In the genomic region with DNA sequence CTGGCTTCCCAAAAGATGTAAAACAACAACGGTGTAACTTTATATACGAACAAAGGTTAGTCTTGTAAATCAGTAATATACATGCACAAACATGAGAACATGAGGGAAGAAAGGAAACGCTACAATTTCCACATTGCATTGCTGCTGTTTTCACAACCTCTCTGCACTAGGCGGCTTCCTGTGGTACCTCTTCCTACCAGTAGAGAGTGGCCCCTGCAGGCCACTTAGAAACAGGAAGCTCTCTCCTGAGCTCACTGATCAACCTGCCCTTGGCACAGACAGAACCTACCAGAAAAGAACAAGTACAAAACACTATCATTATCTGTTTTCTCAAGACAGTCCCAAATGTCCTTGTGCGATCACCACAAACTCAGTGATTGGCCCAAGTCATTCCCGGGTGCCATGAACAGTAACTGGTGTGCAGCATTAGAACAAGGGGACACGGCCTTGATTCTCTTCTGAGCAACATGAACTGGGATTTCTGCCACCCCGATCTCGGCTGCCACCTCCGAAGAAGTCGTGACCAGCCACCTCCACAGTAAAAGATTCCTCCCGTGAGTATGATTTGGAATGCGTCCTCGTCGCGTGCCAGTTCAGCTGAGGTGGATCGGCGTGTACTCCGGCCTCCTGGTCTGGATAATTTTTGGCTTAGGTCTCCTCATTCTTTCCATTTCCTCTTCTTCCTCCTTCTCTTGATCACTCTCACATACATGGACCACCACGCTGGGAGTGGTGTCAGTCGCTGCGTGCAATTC, we compare ENCODE assay signal across 10 cellular contexts. TPM values are rescaled to one million over a fixed set of nuclear protein-coding genes. Genes with fewer than 3 reads are reported as not detected.
DNase-seq lines count a peak whose midpoint lies in the region; ATAC-seq and TF ChIP-seq lines count a peak whose summit lies in the region.
"Had no signal": no experiment of that assay in that cellular context is flagged by ENCODE, and none has a peak within 500 bp of the region (broad histone marks: within the 10 kb centered on the region; RNA-seq: fewer than 3 reads in every experiment).

No MANE protein-coding gene starts in this region.

- intact Hi-C loops in aorta (cut with DNase I) = no loop called here

- peak; percentile 48 for ATAC-seq in stimulated activated memory B cell treated with anti-CD40 and anti-IgM and Interleukin-4, amounts not matched to agents 10 μg/mL and 1 μg/mL and 100 μg/mL, for 72 hours
- no peak for ATAC-seq in aorta (ENCODE audit: low FRiP score)

- no peaks in the 10 kb centered on the region for H3K9me3 ChIP-seq in aorta (ENCODE audit: control insufficient read depth, low read length)

- WGBS in aorta, 2 donors = 63 to 66% methylated on average over 22 of the region's 22 CpGs

- H3K27me3 Mint-ChIP-seq in stimulated activated memory B cell treated with anti-CD40 and anti-IgM and Interleukin-4, amounts not matched to agents 10 μg/mL and 1 μg/mL and 100 μg/mL, for 72 hours = no peaks in the 10 kb centered on the region
- H3K27me3 Mint-ChIP-seq: IgD-negative memory B cell had no signal

- peaks cover 42% of the 10 kb centered on the region for H3K36me3 Mint-ChIP-seq in stimulated activated memory B cell treated with anti-CD40 and anti-IgM and Interleukin-4, amounts not matched to agents 10 μg/mL and 1 μg/mL and 100 μg/mL, for 72 hours

- H3K27me3 ChIP-seq in aorta (ENCODE audit: control insufficient read depth in 1 of 2, insufficient read depth in 2 of 2, low read length in 1 of 2) = no peaks in the 10 kb centered on the region

- peak; percentile 48 for DNase-seq in activated CD4-positive, alpha-beta T cell treated with anti-CD3 and anti-CD28 coated beads for 48 hours
- no peak for DNase-seq in activated CD4-positive, alpha-beta T cell treated with anti-CD3 and anti-CD28 coated beads for 1 hour
- peak; percentile 35 for DNase-seq in OCI-M1 (lab: John Stamatoyannopoulos, UW)
- peak; percentile 36 for DNase-seq in epithelial cell of esophagus (ENCODE audit: low read depth)
- no peak for DNase-seq in aorta
- DNase-seq in NCI-H345 (lab: John Stamatoyannopoulos, UW) = no peak
- no peak for DNase-seq in substantia nigra (lab: John Stamatoyannopoulos, UW)

- H3K36me3 ChIP-seq in aorta (ENCODE audit: control insufficient read depth in 1 of 2, insufficient read depth in 2 of 2, low read length in 1 of 2) = no peaks in the 10 kb centered on the region

- no peak overlapping the region for H3K4me3 ChIP-seq in epithelial cell of esophagus (ENCODE audit: low read length)
- H3K4me3 ChIP-seq in aorta (ENCODE audit: low read length in 2 of 2) = no peak overlapping the region

- peak; percentile 45 for TF ChIP-seq CTCF in epithelial cell of esophagus (IDR thresholded peaks at IDR 0.05; ENCODE audit: insufficient read depth, low read depth, low read length, missing control alignments)

- H3K4me1 ChIP-seq in aorta (ENCODE audit: control insufficient read depth in 1 of 2, insufficient read depth in 2 of 2, low read length in 2 of 2) = no peaks in the 10 kb centered on the region

- H3K9me3 Mint-ChIP-seq in stimulated activated memory B cell treated with anti-CD40 and anti-IgM and Interleukin-4, amounts not matched to agents 10 μg/mL and 1 μg/mL and 100 μg/mL, for 72 hours = no peaks in the 10 kb centered on the region
- H3K9me3 Mint-ChIP-seq: IgD-negative memory B cell, nephron had no signal

- H3K27ac Mint-ChIP-seq in stimulated activated memory B cell treated with anti-CD40 and anti-IgM and Interleukin-4, amounts not matched to agents 10 μg/mL and 1 μg/mL and 100 μg/mL, for 72 hours = no peak overlapping the region
- H3K27ac Mint-ChIP-seq: IgD-negative memory B cell, nephron had no signal

- peaks cover 16% of the 10 kb centered on the region for H3K4me1 Mint-ChIP-seq in stimulated activated memory B cell treated with anti-CD40 and anti-IgM and Interleukin-4, amounts not matched to agents 10 μg/mL and 1 μg/mL and 100 μg/mL, for 72 hours
- H3K4me1 Mint-ChIP-seq: nephron had no signal

- no peak overlapping the region for H3K27ac ChIP-seq in aorta (ENCODE audit: low read depth in 1 of 2, low read length in 2 of 2)
- H3K27ac ChIP-seq in substantia nigra (ENCODE audit: low read depth, low read length, poor library complexity, severe bottlenecking) = no peak overlapping the region

- H3K4me3 Mint-ChIP-seq in stimulated activated memory B cell treated with anti-CD40 and anti-IgM and Interleukin-4, amounts not matched to agents 10 μg/mL and 1 μg/mL and 100 μg/mL, for 72 hours = no peak overlapping the region
- H3K4me3 Mint-ChIP-seq: IgD-negative memory B cell, nephron had no signal

RNA-seq across cellular contexts. Expression of a gene that starts 5.7 kb away (rescaled TPM):
- 1 to 10 TPM; 2.3 to 7.2 TPM for total RNA-seq in aorta
- polyA plus RNA-seq in aorta = 1 to 10 TPM in 1 of 2 donors, under 1 TPM in 1; 0.28 to 2.6 TPM
- polyA plus RNA-seq: IgD-negative memory B cell had no signal

Comparison
In these comparisons a context has a peak if more than half of its experiments do, and no peak if none do; other contexts are left out.
1. DNase-seq: peak in activated CD4-positive, alpha-beta T cell treated with anti-CD3 and anti-CD28 coated beads for 48 hours (single experiment), OCI-M1 (single experiment) and epithelial cell of esophagus (single experiment); none in activated CD4-positive, alpha-beta T cell treated with anti-CD3 and anti-CD28 coated beads for 1 hour (single experiment), aorta (0 of 2), NCI-H345 (single experiment) and substantia nigra (0 of 49).